In genomic region chr3:193344471-193344870, GRCh38 we compare ENCODE assay signal across 36 cellular contexts. TPM values are rescaled to one million over a fixed set of nuclear protein-coding genes. Genes with fewer than 3 reads are reported as not detected.
"Had no signal": no experiment of that assay in that cellular context is flagged by ENCODE, and none has a peak within 500 bp of the region (broad histone marks: within the 10 kb centered on the region; RNA-seq: fewer than 3 reads in every experiment).

No MANE protein-coding gene starts in this region.

- H3K9me3 ChIP-seq: ascending aorta, breast epithelium, Peyer's patch, SJSA1, SK-N-SH had no signal

- ATAC-seq: activated CD8-positive, alpha-beta T cell treated with anti-CD3 and anti-CD28 coated beads for 36 hours; activated T-cell treated with anti-CD3 and anti-CD28 coated beads, Interleukin-2, amount 50 U/mL, for 72 hours; activated T-helper 17 cell treated with anti-CD3 and anti-CD28 coated beads, Interleukin-2, amount 50 U/mL, for 72 hours; PC-3 had no signal

- H3K27ac ChIP-seq: ascending aorta, breast epithelium, Peyer's patch, SJSA1 had no signal

- H3K36me3 Mint-ChIP-seq: activated naive CD4-positive, alpha-beta T cell treated with anti-CD3 and anti-CD28 coated beads, Interleukin-2, amount 50 U/mL, for 24 hours; activated naive CD8-positive, alpha-beta T cell treated with anti-CD3 and anti-CD28 coated beads, Interleukin-2, amount 10 ng/mL, durations not matched to agents 7 days and 5 days had no signal

- H3K4me3 ChIP-seq: ascending aorta, breast epithelium, Peyer's patch, SJSA1 had no signal

- H3K9me3 Mint-ChIP-seq: activated CD4-positive, alpha-beta T cell treated with anti-CD3 and anti-CD28 coated beads, Interleukin-2, amount 10 ng/mL, durations not matched to agents 24 days and 14 days; activated CD8-positive, alpha-beta T cell treated with anti-CD3 and anti-CD28 coated beads for 36 hours; activated naive CD4-positive, alpha-beta T cell treated with anti-CD3 and anti-CD28 coated beads, Interleukin-2, amount 50 U/mL, for 24 hours; activated naive CD8-positive, alpha-beta T cell treated with anti-CD3 and anti-CD28 coated beads, Interleukin-2, amount 10 ng/mL, durations not matched to agents 7 days and 5 days; activated T-cell treated with anti-CD3 and anti-CD28 coated beads, Interleukin-2, amount 50 U/mL, for 72 hours; activated T-helper 17 cell treated with anti-CD3 and anti-CD28 coated beads, Interleukin-2, amount 50 U/mL, for 72 hours; T-helper 1 cell treated with Interleukin-12 subunit alpha and Interleukin-12 subunit beta and Interleukin-4 antibody, amounts not matched to agents 30 μg/mL and 1 μg/mL, for 36 hours; T-helper 2 cell treated with Interferon-gamma antibody and Interleukin-4, amounts not matched to agents 5 μg/mL and 100 μg/mL, for 36 hours had no signal

- H3K4me1 Mint-ChIP-seq: activated CD4-positive, alpha-beta T cell treated with anti-CD3 and anti-CD28 coated beads, Interleukin-2, amount 10 ng/mL, durations not matched to agents 24 days and 14 days; activated naive CD4-positive, alpha-beta T cell treated with anti-CD3 and anti-CD28 coated beads, Interleukin-2, amount 50 U/mL, for 24 hours; activated naive CD8-positive, alpha-beta T cell treated with anti-CD3 and anti-CD28 coated beads, Interleukin-2, amount 10 ng/mL, durations not matched to agents 7 days and 5 days; activated T-helper 17 cell treated with anti-CD3 and anti-CD28 coated beads, Interleukin-2, amount 50 U/mL, for 72 hours had no signal

- H3K4me3 Mint-ChIP-seq: activated CD4-positive, alpha-beta T cell treated with anti-CD3 and anti-CD28 coated beads, Interleukin-2, amount 10 ng/mL, durations not matched to agents 24 days and 14 days; activated CD8-positive, alpha-beta T cell treated with anti-CD3 and anti-CD28 coated beads for 36 hours; activated naive CD4-positive, alpha-beta T cell treated with anti-CD3 and anti-CD28 coated beads, Interleukin-2, amount 50 U/mL, for 24 hours; activated naive CD8-positive, alpha-beta T cell treated with anti-CD3 and anti-CD28 coated beads, Interleukin-2, amount 10 ng/mL, durations not matched to agents 7 days and 5 days; activated T-cell treated with anti-CD3 and anti-CD28 coated beads, Interleukin-2, amount 50 U/mL, for 72 hours; activated T-helper 17 cell treated with anti-CD3 and anti-CD28 coated beads, Interleukin-2, amount 50 U/mL, for 72 hours; T-helper 1 cell treated with Interleukin-12 subunit alpha and Interleukin-12 subunit beta and Interleukin-4 antibody, amounts not matched to agents 30 μg/mL and 1 μg/mL, for 36 hours; T-helper 2 cell treated with Interferon-gamma antibody and Interleukin-4, amounts not matched to agents 5 μg/mL and 100 μg/mL, for 36 hours had no signal

- DNase-seq: activated CD4-positive, alpha-beta T cell treated with anti-CD3 and anti-CD28 coated beads, Interleukin-2, amount 10 ng/mL, durations not matched to agents 24 days and 14 days; activated CD4-positive, alpha-beta T cell treated with anti-CD3 and anti-CD28 coated beads, Interleukin-2, amount 50 U/mL, for 4 hours; activated CD8-positive, alpha-beta T cell treated with anti-CD3 and anti-CD28 coated beads for 36 hours; activated gamma-delta T cell; activated naive CD4-positive, alpha-beta T cell treated with Interleukin-2 at 50 U/mL for 16 hours; activated naive CD8-positive, alpha-beta T cell treated with anti-CD3 and anti-CD28 coated beads, Interleukin-2, amount 10 ng/mL, durations not matched to agents 7 days and 5 days; activated T-cell treated with anti-CD3 and anti-CD28 coated beads, Interleukin-2, amount 50 U/mL, for 1 hour; activated T-cell treated with anti-CD3 and anti-CD28 coated beads, Interleukin-2, amount 50 U/mL, for 72 hours; Karpas-422; NCI-H1048; NCI-H1105 treated with DMSO at 0.1 percent for 48 hours; NCI-H1436; NCI-H1694; NCI-H1930; NCI-H2081 treated with DMSO at 0.1 percent for 48 hours; NCI-H226; NCI-H446 treated with DMSO at 0.1 percent for 48 hours; NCI-H526; NCI-H748 treated with DMSO at 0.1 percent for 48 hours; NK-92 treated with Interleukin-12 subunit alpha and Interleukin-12 subunit beta, amount 100 ng/mL, for 24 hours; PC-3; Peyer's patch; RPMI8226; SHP77 treated with DMSO at 0.1 percent for 48 hours; SK-N-SH had no signal

- FAIRE-seq: TTC549 had no signal

- H3K27me3 ChIP-seq: ascending aorta, breast epithelium, Peyer's patch, SJSA1 had no signal

- H3K4me2 ChIP-seq: SK-N-SH had no signal

- H3K9me2 ChIP-seq: SK-N-SH had no signal

- H3K27ac Mint-ChIP-seq: activated CD4-positive, alpha-beta T cell treated with anti-CD3 and anti-CD28 coated beads, Interleukin-2, amount 10 ng/mL, durations not matched to agents 24 days and 14 days; activated CD8-positive, alpha-beta T cell treated with anti-CD3 and anti-CD28 coated beads for 36 hours; activated naive CD4-positive, alpha-beta T cell treated with anti-CD3 and anti-CD28 coated beads, Interleukin-2, amount 50 U/mL, for 24 hours; activated naive CD8-positive, alpha-beta T cell treated with anti-CD3 and anti-CD28 coated beads, Interleukin-2, amount 10 ng/mL, durations not matched to agents 7 days and 5 days; activated T-cell treated with anti-CD3 and anti-CD28 coated beads, Interleukin-2, amount 50 U/mL, for 72 hours; activated T-helper 17 cell treated with anti-CD3 and anti-CD28 coated beads, Interleukin-2, amount 50 U/mL, for 72 hours; T-helper 1 cell treated with Interleukin-12 subunit alpha and Interleukin-12 subunit beta and Interleukin-4 antibody, amounts not matched to agents 30 μg/mL and 1 μg/mL, for 36 hours; T-helper 2 cell treated with Interferon-gamma antibody and Interleukin-4, amounts not matched to agents 5 μg/mL and 100 μg/mL, for 36 hours had no signal

- H3K4me1 ChIP-seq: ascending aorta, breast epithelium, Peyer's patch, SJSA1 had no signal

- H3K36me3 ChIP-seq: ascending aorta, breast epithelium, Peyer's patch, SJSA1 had no signal

RNA-seq across cellular contexts. Expression of gene ATP13A5, which starts 34.1 kb away (rescaled TPM):
- total RNA-seq: activated CD4-positive, alpha-beta T cell treated with anti-CD3 and anti-CD28 coated beads, Interleukin-2, amount 10 ng/mL, durations not matched to agents 24 days and 14 days; activated CD8-positive, alpha-beta memory T cell treated with anti-CD3 and anti-CD28 coated beads for 36 hours; activated CD8-positive, alpha-beta T cell treated with anti-CD3 and anti-CD28 coated beads for 36 hours; activated naive CD8-positive, alpha-beta T cell treated with anti-CD3 and anti-CD28 coated beads, Interleukin-2, amount 10 ng/mL, durations not matched to agents 7 days and 5 days; activated T-cell treated with anti-CD3 and anti-CD28 coated beads, Interleukin-2, amount 50 U/mL, for 72 hours; activated T-helper 17 cell treated with anti-CD3 and anti-CD28 coated beads, Interleukin-2, amount 50 U/mL, for 72 hours; ascending aorta; cardiac septum; MCF 10A; PC-3; Peyer's patch; SJSA1 had no signal
- polyA plus RNA-seq: SK-N-SH had no signal
